18 cellular contexts compared by ENCODE assay signal in the genomic region with DNA sequence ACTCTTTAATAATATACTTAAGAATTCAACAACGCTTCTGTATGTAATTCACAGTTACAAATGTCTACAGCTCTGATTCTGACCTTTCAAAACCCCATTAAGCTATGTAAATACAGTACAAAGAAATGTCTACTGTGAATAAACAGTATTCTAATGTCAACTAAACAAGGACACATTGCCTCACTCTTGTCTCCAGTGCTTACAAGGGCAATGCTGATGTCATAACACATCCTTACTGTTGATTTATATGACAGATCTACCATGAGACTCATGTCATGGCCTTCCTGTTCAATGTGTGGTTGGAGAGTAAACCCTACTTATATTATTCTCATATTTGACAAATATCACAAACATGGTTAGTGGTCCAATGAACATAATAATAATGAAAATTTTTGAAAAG.
"Had no signal": no experiment of that assay in that cellular context is flagged by ENCODE, and none has a peak within 500 bp of the region (broad histone marks: within the 10 kb centered on the region; RNA-seq: fewer than 3 reads in every experiment).

No MANE protein-coding gene starts in this region.

- H3K9me3 ChIP-seq: gastrocnemius medialis had no signal

- H3K4me3 Mint-ChIP-seq: activated naive CD8-positive, alpha-beta T cell treated with anti-CD3 and anti-CD28 coated beads for 36 hours; activated T-helper 17 cell treated with anti-CD3 and anti-CD28 coated beads, Interleukin-2, amount 50 U/mL, for 72 hours; central memory CD8-positive, alpha-beta T cell; effector memory CD8-positive, alpha-beta T cell; natural killer cell treated with Interleukin-12 subunit alpha and Interleukin-12 subunit beta and Interleukin-15 and Interleukin-18, amount 100 ng/mL, for 72 hours had no signal

- H3K27ac Mint-ChIP-seq: activated naive CD8-positive, alpha-beta T cell treated with anti-CD3 and anti-CD28 coated beads for 36 hours; activated T-helper 17 cell treated with anti-CD3 and anti-CD28 coated beads, Interleukin-2, amount 50 U/mL, for 72 hours; effector memory CD8-positive, alpha-beta T cell; natural killer cell treated with Interleukin-12 subunit alpha and Interleukin-12 subunit beta and Interleukin-15 and Interleukin-18, amount 100 ng/mL, for 72 hours; progenitor cell of endocrine pancreas had no signal

- H3K4me1 Mint-ChIP-seq: activated naive CD8-positive, alpha-beta T cell treated with anti-CD3 and anti-CD28 coated beads for 36 hours; activated T-helper 17 cell treated with anti-CD3 and anti-CD28 coated beads, Interleukin-2, amount 50 U/mL, for 72 hours; central memory CD8-positive, alpha-beta T cell had no signal

- H3K4me1 ChIP-seq: gastrocnemius medialis, upper lobe of left lung had no signal

- H3K27me3 ChIP-seq: dorsolateral prefrontal cortex, gastrocnemius medialis, upper lobe of left lung had no signal

- H3K36me3 Mint-ChIP-seq: activated naive CD8-positive, alpha-beta T cell treated with anti-CD3 and anti-CD28 coated beads for 36 hours had no signal

- H3K27ac ChIP-seq: dorsolateral prefrontal cortex, gastrocnemius medialis, upper lobe of left lung had no signal

- H3K4me3 ChIP-seq: dorsolateral prefrontal cortex, gastrocnemius medialis, upper lobe of left lung had no signal

- H3K27me3 Mint-ChIP-seq: activated naive CD8-positive, alpha-beta T cell treated with anti-CD3 and anti-CD28 coated beads for 36 hours; activated T-helper 17 cell treated with anti-CD3 and anti-CD28 coated beads, Interleukin-2, amount 50 U/mL, for 72 hours; central memory CD8-positive, alpha-beta T cell; effector memory CD8-positive, alpha-beta T cell; natural killer cell treated with Interleukin-12 subunit alpha and Interleukin-12 subunit beta and Interleukin-15 and Interleukin-18, amount 100 ng/mL, for 72 hours; progenitor cell of endocrine pancreas had no signal

- DNase-seq: activated CD4-positive, alpha-beta T cell treated with anti-CD3 and anti-CD28 coated beads for 1 hour; activated naive CD4-positive, alpha-beta T cell; activated naive CD8-positive, alpha-beta T cell treated with anti-CD3 and anti-CD28 coated beads for 36 hours; activated T-cell treated with anti-CD3 and anti-CD28 coated beads, Interleukin-2, amount 50 U/mL, for 1 hour; dorsolateral prefrontal cortex; effector memory CD8-positive, alpha-beta T cell; gastrocnemius medialis; hippocampal formation; left ventricle myocardium superior; retina; stimulated activated CD4-positive, alpha-beta T cell treated with anti-CD3 and anti-CD28 coated beads, Interleukin-4, amount 100 ng/mL, for 1 hour; stimulated activated naive CD4-positive, alpha-beta T cell treated with Interleukin-2 at 50 U/mL for 16 hours; T-helper 9 cell; upper lobe of left lung had no signal
